ENCODE assay signal across 13 cellular contexts in the genomic region with DNA sequence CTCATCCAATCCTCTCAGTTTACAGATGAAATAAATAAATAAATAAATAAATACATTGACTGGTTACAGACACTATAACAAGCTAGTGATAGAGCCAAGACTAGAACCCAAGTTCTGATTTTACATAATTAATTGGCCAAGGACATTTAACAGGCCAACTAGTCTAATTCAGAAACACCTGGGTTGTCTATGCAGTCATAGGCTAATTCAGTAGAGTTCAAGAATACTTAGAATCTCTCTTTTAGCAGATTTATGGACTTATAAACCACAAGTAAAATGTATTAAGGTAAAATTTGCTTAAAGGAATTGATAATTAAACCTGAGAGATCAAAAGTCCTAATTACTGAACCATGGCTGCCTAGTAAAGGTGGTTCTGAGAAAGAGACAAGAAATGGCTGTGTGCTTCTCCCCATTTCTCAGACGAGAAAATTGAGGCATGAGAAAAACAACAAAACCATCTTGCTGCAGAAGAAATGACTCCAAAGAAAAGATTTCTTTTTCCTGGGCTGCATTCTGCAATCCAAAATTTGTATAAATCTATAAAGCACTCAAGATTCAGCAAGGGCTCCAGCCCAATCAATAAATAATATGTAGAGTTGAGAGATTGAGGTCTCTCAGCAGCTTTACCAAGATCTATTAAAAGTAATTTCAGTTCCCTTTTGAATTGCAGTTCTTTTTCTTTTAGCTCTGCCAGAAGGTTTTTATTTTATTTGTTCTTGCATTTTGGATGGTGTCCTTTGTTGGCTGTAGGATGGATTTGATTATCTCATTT.
DNase-seq lines count a peak whose midpoint lies in the region; ATAC-seq lines count a peak whose summit lies in the region.
"Had no signal": no experiment of that assay in that cellular context is flagged by ENCODE, and none has a peak within 500 bp of the region (broad histone marks: within the 10 kb centered on the region; RNA-seq: fewer than 3 reads in every experiment).

No MANE protein-coding gene starts in this region.

- intact Hi-C loops in left cardiac atrium (cut with DNase I) = no loop called here

- ATAC-seq in GM18498 (IDR thresholded peaks at IDR 0.05; ENCODE audit: unreplicated experiment) = peak; percentile 80
- peak; percentile 64 for ATAC-seq in GM19455 (IDR thresholded peaks at IDR 0.05; ENCODE audit: unreplicated experiment)
- peak; percentile 81 for ATAC-seq in HG02885 (IDR thresholded peaks at IDR 0.05; ENCODE audit: poor library complexity, unreplicated experiment)
- peak; percentile 58 for ATAC-seq in HG03575 (IDR thresholded peaks at IDR 0.05; ENCODE audit: extremely low read depth, insufficient number of reproducible peaks, low FRiP score, unreplicated experiment)
- ATAC-seq in left cardiac atrium = no peak
- ATAC-seq: activated CD4-positive, alpha-beta T cell treated with anti-CD3 and anti-CD28 coated beads for 36 hours; heart right ventricle; T-cell had no signal

- DNase-seq in H4 (ENCODE audit: low spot score) (no peak), 8988T (no peak), left cardiac atrium (no peak), NCI-H748 treated with DMSO at 0.1 percent for 48 hours (lab: John Stamatoyannopoulos, UW) (no peak)
- DNase-seq: activated CD4-positive, alpha-beta T cell treated with anti-CD3 and anti-CD28 coated beads for 36 hours; DMS53; heart right ventricle; stimulated activated CD4-positive, alpha-beta T cell treated with anti-CD3 and anti-CD28 coated beads, Interleukin-12 subunit alpha, Interleukin-12 subunit beta, amount 100 ng/mL, for 4 hours; T-cell had no signal

Comparison
In these comparisons a context has a peak if more than half of its experiments do, and no peak if none do; other contexts are left out.
1. ATAC-seq: peak in GM18498 (single experiment), GM19455 (single experiment), HG02885 (single experiment) and HG03575 (single experiment); none in left cardiac atrium (0 of 2).